ENCODE assay signal across 8 cellular contexts in the genomic region with DNA sequence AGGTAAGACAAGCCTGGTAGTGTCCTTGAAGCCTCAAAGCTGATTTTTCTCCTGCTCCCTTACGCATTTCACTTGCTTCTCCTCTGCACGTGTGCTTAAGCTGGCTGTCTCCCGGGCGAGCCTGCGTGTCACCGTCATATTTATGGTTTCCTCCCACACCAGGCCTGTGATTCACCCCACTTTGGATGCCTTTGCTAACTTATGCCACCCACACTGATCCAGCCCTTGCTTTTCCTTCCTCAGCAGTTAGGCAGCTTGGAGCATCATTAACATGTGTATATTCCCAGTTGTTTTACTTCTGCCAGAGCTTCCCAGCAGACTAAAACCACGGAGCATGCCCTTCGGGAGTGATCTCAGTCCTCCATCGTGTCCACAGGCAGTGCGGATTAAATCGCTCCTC.
DNase-seq lines count a peak whose midpoint lies in the region; ATAC-seq and FAIRE-seq lines count a peak whose summit lies in the region.

No MANE protein-coding gene starts in this region.

- FAIRE-seq in RCC 7860 (lab: Jason Lieb, UNC) = peak; percentile 77

- H3K27ac Mint-ChIP-seq in activated naive CD8-positive, alpha-beta T cell treated with anti-CD3 and anti-CD28 coated beads, Interleukin-2, amount 50 U/mL, for 24 hours = peak overlapping the region; percentile 85

- H3K9me3 Mint-ChIP-seq in activated naive CD8-positive, alpha-beta T cell treated with anti-CD3 and anti-CD28 coated beads, Interleukin-2, amount 50 U/mL, for 24 hours = peaks cover 7% of the 10 kb centered on the region

- peak; percentile 59 for ATAC-seq in activated naive CD8-positive, alpha-beta T cell treated with anti-CD3 and anti-CD28 coated beads, Interleukin-2, amount 50 U/mL, for 24 hours
- ATAC-seq in GM18909 (IDR thresholded peaks at IDR 0.05; ENCODE audit: poor library complexity, unreplicated experiment) = no peak
- no peak for ATAC-seq in GM21786 (IDR thresholded peaks at IDR 0.05; ENCODE audit: unreplicated experiment)

- H3K27me3 Mint-ChIP-seq in activated naive CD8-positive, alpha-beta T cell treated with anti-CD3 and anti-CD28 coated beads, Interleukin-2, amount 50 U/mL, for 24 hours = no peaks in the 10 kb centered on the region

- DNase-seq in CD1c-positive myeloid dendritic cell (ENCODE audit: extremely low spot score) (peak; percentile 95), RCC 7860 (ENCODE audit: low spot score) (peak; percentile 84), inferior parietal cortex (ENCODE audit: extremely low spot score) (peak; percentile 69), 8988T (no peak)
- peak; percentile 67 for DNase-seq in activated naive CD8-positive, alpha-beta T cell treated with anti-CD3 and anti-CD28 coated beads, Interleukin-2, amount 50 U/mL, for 24 hours
- peak; percentile 78 for DNase-seq in stimulated activated CD4-positive, alpha-beta T cell treated with anti-CD3 and anti-CD28 coated beads, Interleukin-15, amount 100 ng/mL, for 24 hours

- peak overlapping the region; percentile 79 for H3K4me3 Mint-ChIP-seq in activated naive CD8-positive, alpha-beta T cell treated with anti-CD3 and anti-CD28 coated beads, Interleukin-2, amount 50 U/mL, for 24 hours

- H3K4me1 Mint-ChIP-seq in activated naive CD8-positive, alpha-beta T cell treated with anti-CD3 and anti-CD28 coated beads, Interleukin-2, amount 50 U/mL, for 24 hours = peaks cover 62% of the 10 kb centered on the region

- peaks cover 15% of the 10 kb centered on the region for H3K36me3 Mint-ChIP-seq in activated naive CD8-positive, alpha-beta T cell treated with anti-CD3 and anti-CD28 coated beads, Interleukin-2, amount 50 U/mL, for 24 hours (ENCODE audit: low read depth)
